In the genomic region with DNA sequence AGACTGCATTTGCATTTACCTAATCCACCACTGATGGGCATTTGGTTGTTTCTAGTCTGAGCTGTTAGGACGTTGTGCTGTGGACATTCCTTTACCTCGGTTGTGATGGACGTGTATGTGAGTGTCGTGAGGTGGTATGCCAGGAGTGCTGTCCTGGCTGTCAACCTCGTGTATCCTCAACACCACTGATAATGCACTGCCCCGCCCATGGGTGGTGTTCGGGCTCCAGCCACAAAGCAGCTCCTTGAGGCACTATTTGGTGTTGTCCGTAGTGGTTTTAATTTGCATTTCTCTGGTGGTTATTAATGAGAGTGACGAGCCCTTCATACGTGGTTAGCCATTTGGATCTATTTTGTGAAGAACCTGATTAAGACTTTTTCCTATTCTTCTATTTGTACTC, we compare ENCODE assay signal across 9 cellular contexts.
DNase-seq lines count a peak whose midpoint lies in the region; ATAC-seq and TF ChIP-seq lines count a peak whose summit lies in the region.
"Had no signal": no experiment of that assay in that cellular context is flagged by ENCODE, and none has a peak within 500 bp of the region (broad histone marks: within the 10 kb centered on the region; RNA-seq: fewer than 3 reads in every experiment).

No MANE protein-coding gene starts in this region.

- H3K4me1 ChIP-seq in right cardiac atrium (ENCODE audit: control insufficient read depth, insufficient read depth, low read length): peaks cover 10% of the 10 kb centered on the region
- H3K4me1 ChIP-seq in upper lobe of left lung: peaks cover 20 to 40% (median 33%) of the 10 kb centered on the region in 4 donors
- peaks cover 0 to 42% of the 10 kb centered on the region in 2 experiments; a peak in 2 of 4 replicates for H3K4me1 ChIP-seq in SK-N-SH (ENCODE audit: control insufficient read depth in 1 of 2, insufficient read depth in 2 of 2, low read depth in 1 of 2, low read length in 1 of 2)

- intact Hi-C loops in right cardiac atrium (cut with DNase I): no loop called here

- peaks cover 73% of the 10 kb centered on the region for H4K20me1 ChIP-seq in SK-N-SH (ENCODE audit: insufficient read depth)

- TF ChIP-seq CTCF in upper lobe of left lung (IDR thresholded peaks at IDR 0.05) (no peak), SK-N-SH (IDR thresholded peaks at IDR 0.05) (no peak)

- H3F3A ChIP-seq in SK-N-SH (replicated peaks; ENCODE audit: insufficient read depth): no peaks in the 10 kb centered on the region

- peaks cover 94% of the 10 kb centered on the region for H3K79me2 ChIP-seq in SK-N-SH (ENCODE audit: insufficient read depth)

- H3K27ac ChIP-seq in right cardiac atrium (ENCODE audit: low read length) (no peak overlapping the region), upper lobe of left lung (no peak overlapping the region), SK-N-SH (ENCODE audit: low read depth in 2 of 2, low read length in 1 of 2) (no peak overlapping the region; a peak in 1 of 4 replicates)
- H3K27ac ChIP-seq: coronary artery had no signal

- peak; percentile 71 for ATAC-seq in GM18519 (IDR thresholded peaks at IDR 0.05; ENCODE audit: low FRiP score, unreplicated experiment)
- peak; percentile 69 for ATAC-seq in GM21526 (IDR thresholded peaks at IDR 0.05; ENCODE audit: low FRiP score, unreplicated experiment)
- peak; percentile 56 for ATAC-seq in HG03457 (IDR thresholded peaks at IDR 0.05; ENCODE audit: unreplicated experiment)
- peak; percentile 73 to 81 for ATAC-seq in right cardiac atrium
- no peak for ATAC-seq in upper lobe of left lung (ENCODE audit: low FRiP score in 2 of 2)

- H2AFZ ChIP-seq in SK-N-SH (ENCODE audit: low read depth): no peak overlapping the region

- no peak for TF ChIP-seq RAD21 in SK-N-SH (IDR thresholded peaks at IDR 0.05; ENCODE audit: low read length)

- H3K27me3 ChIP-seq in right cardiac atrium (ENCODE audit: control insufficient read depth, insufficient read depth) (no peaks in the 10 kb centered on the region), upper lobe of left lung (no peaks in the 10 kb centered on the region), SK-N-SH (ENCODE audit: insufficient read depth) (no peaks in the 10 kb centered on the region)

- TF ChIP-seq POLR2A in upper lobe of left lung (IDR thresholded peaks at IDR 0.05): no peak

- H3K4me3 ChIP-seq in right cardiac atrium (ENCODE audit: low read length): no peak overlapping the region
- no peak overlapping the region for H3K4me3 ChIP-seq in upper lobe of left lung
- H3K4me3 ChIP-seq in SK-N-SH (ENCODE audit: low read depth in 2 of 2, low read length in 1 of 2): no peak overlapping the region
- H3K4me3 ChIP-seq: coronary artery had no signal

- DNase-seq in right cardiac atrium (peak in 2 of 3 donors; percentile 66 to 72), NCI-H2029 treated with DMSO at 0.1 percent for 48 hours (lab: John Stamatoyannopoulos, UW) (no peak), NCI-H1694 treated with DMSO at 0.1 percent for 48 hours (lab: John Stamatoyannopoulos, UW) (no peak), upper lobe of left lung (no peak), SK-N-SH (no peak)

- POLR2A ChIA-PET in SK-N-SH (lab: Yijun Ruan, JAX): no interaction called here

- H3K9me3 ChIP-seq in right cardiac atrium (ENCODE audit: control insufficient read depth, low read length) (no peaks in the 10 kb centered on the region), upper lobe of left lung (no peaks in the 10 kb centered on the region), SK-N-SH (no peaks in the 10 kb centered on the region)

- H3K9ac ChIP-seq in SK-N-SH: no peak overlapping the region

- no peak for TF ChIP-seq EP300 in upper lobe of left lung (IDR thresholded peaks at IDR 0.05)
- TF ChIP-seq EP300 in SK-N-SH (IDR thresholded peaks at IDR 0.05; ENCODE audit: borderline replicate concordance in 1 of 2, low read depth in 1 of 2, low read length in 1 of 2): no peak

- H3K4me2 ChIP-seq in SK-N-SH: no peak overlapping the region

- 51% methylated on average over 10 of the region's 10 CpGs for WGBS in right cardiac atrium
- WGBS in upper lobe of left lung, 2 donors: 64 to 67% methylated on average over 10 of the region's 10 CpGs
- WGBS in SK-N-SH (ENCODE audit: low lambda C conversion rate): 93% methylated on average over 10 of the region's 10 CpGs

- CTCF ChIA-PET in SK-N-SH (lab: Yijun Ruan, JAX): no interaction called here

- H3K9me2 ChIP-seq in SK-N-SH: no peaks in the 10 kb centered on the region

- peaks cover 0 to 11% (median 0%) of the 10 kb centered on the region in 4 donors for H3K36me3 ChIP-seq in upper lobe of left lung
- H3K36me3 ChIP-seq in SK-N-SH (replicated peaks in 1 of 2; ENCODE audit: control insufficient read depth in 1 of 2, insufficient read depth in 2 of 2, low read length in 1 of 2): peaks cover 0 to 17% of the 10 kb centered on the region in 2 experiments

TF ChIP-seq in SK-N-SH, 30 proteins besides CTCF, POLR2A, EP300 and RAD21 (continues in another document):
- TF ChIP-seq RCOR1 (IDR thresholded peaks at IDR 0.05; ENCODE audit: low read length) (no peak), NRF1 (IDR thresholded peaks at IDR 0.05; ENCODE audit: low read depth, low read length) (no peak), CHD2 (IDR thresholded peaks at IDR 0.05; ENCODE audit: low read length, partially characterized antibody) (no peak), JUND (IDR thresholded peaks at IDR 0.05) (no peak), SIN3A (IDR thresholded peaks at IDR 0.05; ENCODE audit: borderline replicate concordance, low read depth, low read length) (no peak), RXRA (IDR thresholded peaks at IDR 0.05; ENCODE audit: borderline replicate concordance, low read depth) (no peak), POLR2AphosphoS5 (IDR thresholded peaks at IDR 0.05; ENCODE audit: low read depth, low read length) (no peak), SMC3 (IDR thresholded peaks at IDR 0.05; ENCODE audit: low read depth, low read length) (no peak), GATA2 (CRISPR knock-in tag; IDR thresholded peaks at IDR 0.05) (no peak), YY1 (IDR thresholded peaks at IDR 0.05; ENCODE audit: low read depth) (no peak), MXI1 (IDR thresholded peaks at IDR 0.05; ENCODE audit: low read depth, low read length) (no peak)
- TF ChIP-seq, protein P1, sequence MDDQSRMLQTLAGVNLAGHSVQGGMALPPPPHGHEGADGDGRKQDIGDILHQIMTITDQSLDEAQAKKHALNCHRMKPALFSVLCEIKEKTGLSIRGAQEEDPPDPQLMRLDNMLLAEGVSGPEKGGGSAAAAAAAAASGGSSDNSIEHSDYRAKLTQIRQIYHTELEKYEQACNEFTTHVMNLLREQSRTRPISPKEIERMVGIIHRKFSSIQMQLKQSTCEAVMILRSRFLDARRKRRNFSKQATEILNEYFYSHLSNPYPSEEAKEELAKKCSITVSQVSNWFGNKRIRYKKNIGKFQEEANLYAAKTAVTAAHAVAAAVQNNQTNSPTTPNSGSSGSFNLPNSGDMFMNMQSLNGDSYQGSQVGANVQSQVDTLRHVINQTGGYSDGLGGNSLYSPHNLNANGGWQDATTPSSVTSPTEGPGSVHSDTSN (IDR thresholded peaks at IDR 0.05): no peak
- TF ChIP-seq, protein P2, sequence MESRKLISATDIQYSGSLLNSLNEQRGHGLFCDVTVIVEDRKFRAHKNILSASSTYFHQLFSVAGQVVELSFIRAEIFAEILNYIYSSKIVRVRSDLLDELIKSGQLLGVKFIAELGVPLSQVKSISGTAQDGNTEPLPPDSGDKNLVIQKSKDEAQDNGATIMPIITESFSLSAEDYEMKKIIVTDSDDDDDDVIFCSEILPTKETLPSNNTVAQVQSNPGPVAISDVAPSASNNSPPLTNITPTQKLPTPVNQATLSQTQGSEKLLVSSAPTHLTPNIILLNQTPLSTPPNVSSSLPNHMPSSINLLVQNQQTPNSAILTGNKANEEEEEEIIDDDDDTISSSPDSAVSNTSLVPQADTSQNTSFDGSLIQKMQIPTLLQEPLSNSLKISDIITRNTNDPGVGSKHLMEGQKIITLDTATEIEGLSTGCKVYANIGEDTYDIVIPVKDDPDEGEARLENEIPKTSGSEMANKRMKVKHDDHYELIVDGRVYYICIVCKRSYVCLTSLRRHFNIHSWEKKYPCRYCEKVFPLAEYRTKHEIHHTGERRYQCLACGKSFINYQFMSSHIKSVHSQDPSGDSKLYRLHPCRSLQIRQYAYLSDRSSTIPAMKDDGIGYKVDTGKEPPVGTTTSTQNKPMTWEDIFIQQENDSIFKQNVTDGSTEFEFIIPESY (IDR thresholded peaks at IDR 0.05; ENCODE audit: borderline replicate concordance, low read depth): no peak
- TF ChIP-seq, protein P3, sequence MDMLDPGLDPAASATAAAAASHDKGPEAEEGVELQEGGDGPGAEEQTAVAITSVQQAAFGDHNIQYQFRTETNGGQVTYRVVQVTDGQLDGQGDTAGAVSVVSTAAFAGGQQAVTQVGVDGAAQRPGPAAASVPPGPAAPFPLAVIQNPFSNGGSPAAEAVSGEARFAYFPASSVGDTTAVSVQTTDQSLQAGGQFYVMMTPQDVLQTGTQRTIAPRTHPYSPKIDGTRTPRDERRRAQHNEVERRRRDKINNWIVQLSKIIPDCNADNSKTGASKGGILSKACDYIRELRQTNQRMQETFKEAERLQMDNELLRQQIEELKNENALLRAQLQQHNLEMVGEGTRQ (IDR thresholded peaks at IDR 0.05; ENCODE audit: borderline replicate concordance, low read depth, low read length): no peak
- TF ChIP-seq, protein P4, sequence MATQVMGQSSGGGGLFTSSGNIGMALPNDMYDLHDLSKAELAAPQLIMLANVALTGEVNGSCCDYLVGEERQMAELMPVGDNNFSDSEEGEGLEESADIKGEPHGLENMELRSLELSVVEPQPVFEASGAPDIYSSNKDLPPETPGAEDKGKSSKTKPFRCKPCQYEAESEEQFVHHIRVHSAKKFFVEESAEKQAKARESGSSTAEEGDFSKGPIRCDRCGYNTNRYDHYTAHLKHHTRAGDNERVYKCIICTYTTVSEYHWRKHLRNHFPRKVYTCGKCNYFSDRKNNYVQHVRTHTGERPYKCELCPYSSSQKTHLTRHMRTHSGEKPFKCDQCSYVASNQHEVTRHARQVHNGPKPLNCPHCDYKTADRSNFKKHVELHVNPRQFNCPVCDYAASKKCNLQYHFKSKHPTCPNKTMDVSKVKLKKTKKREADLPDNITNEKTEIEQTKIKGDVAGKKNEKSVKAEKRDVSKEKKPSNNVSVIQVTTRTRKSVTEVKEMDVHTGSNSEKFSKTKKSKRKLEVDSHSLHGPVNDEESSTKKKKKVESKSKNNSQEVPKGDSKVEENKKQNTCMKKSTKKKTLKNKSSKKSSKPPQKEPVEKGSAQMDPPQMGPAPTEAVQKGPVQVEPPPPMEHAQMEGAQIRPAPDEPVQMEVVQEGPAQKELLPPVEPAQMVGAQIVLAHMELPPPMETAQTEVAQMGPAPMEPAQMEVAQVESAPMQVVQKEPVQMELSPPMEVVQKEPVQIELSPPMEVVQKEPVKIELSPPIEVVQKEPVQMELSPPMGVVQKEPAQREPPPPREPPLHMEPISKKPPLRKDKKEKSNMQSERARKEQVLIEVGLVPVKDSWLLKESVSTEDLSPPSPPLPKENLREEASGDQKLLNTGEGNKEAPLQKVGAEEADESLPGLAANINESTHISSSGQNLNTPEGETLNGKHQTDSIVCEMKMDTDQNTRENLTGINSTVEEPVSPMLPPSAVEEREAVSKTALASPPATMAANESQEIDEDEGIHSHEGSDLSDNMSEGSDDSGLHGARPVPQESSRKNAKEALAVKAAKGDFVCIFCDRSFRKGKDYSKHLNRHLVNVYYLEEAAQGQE (IDR thresholded peaks at IDR 0.05; ENCODE audit: low read depth, low read length): no peak

Comparison
In these comparisons a context has a peak if more than half of its experiments do, and no peak if none do; other contexts are left out.
1. ATAC-seq: peak in GM18519 (single experiment), GM21526 (single experiment), HG03457 (single experiment) and right cardiac atrium (2 of 2); none in upper lobe of left lung (0 of 2).
2. DNase-seq: peak in right cardiac atrium (2 of 3); none in NCI-H2029 treated with DMSO at 0.1 percent for 48 hours (single experiment), NCI-H1694 treated with DMSO at 0.1 percent for 48 hours (single experiment), upper lobe of left lung (0 of 2) and SK-N-SH (single experiment).